8 cellular contexts compared by ENCODE assay signal in genomic region chr7:135509589-135509838, GRCh38. TPM values are rescaled to one million over a fixed set of nuclear protein-coding genes. Genes with fewer than 3 reads are reported as not detected.
DNase-seq lines count a peak whose midpoint lies in the region; ATAC-seq, FAIRE-seq and TF ChIP-seq lines count a peak whose summit lies in the region.

No MANE protein-coding gene starts in this region.

- H3K36me3 ChIP-seq in bronchial epithelial cell (ENCODE audit: control insufficient read depth, insufficient read depth, low read length) = no peaks in the 10 kb centered on the region
- no peaks in the 10 kb centered on the region for H3K36me3 ChIP-seq in lung (ENCODE audit: control insufficient read depth in 2 of 2, insufficient read depth in 2 of 2, low read length in 2 of 2)

- H3K27me3 ChIP-seq in bronchial epithelial cell (ENCODE audit: control insufficient read depth, insufficient read depth, low read length) = no peaks in the 10 kb centered on the region
- H3K27me3 ChIP-seq in lung (ENCODE audit: control insufficient read depth, insufficient read depth) = no peaks in the 10 kb centered on the region

- FAIRE-seq in A549 (lab: Jason Lieb, UNC) (no peak), bronchial epithelial cell (lab: Jason Lieb, UNC) (no peak), frontal cortex (lab: Jason Lieb, UNC) (no peak)

- CTCF ChIA-PET in A549 (lab: Yijun Ruan, JAX) = interaction anchor here (1.7 kb wide), 1 partner anchor 49 kb away, joined by 4 read pairs; no protein-coding TSS in a partner anchor

- H3K9me3 ChIP-seq in A549 (no peaks in the 10 kb centered on the region), lung (ENCODE audit: control insufficient read depth in 2 of 2, insufficient read depth in 1 of 2, low read length in 1 of 2) (no peaks in the 10 kb centered on the region)

- ATAC-seq in A549 (no peak), lung (ENCODE audit: insufficient read depth, low FRiP score) (no peak), GM19395 (IDR thresholded peaks at IDR 0.05; ENCODE audit: unreplicated experiment) (no peak)

- H3K4me1 ChIP-seq in A549 (peaks cover 20% of the 10 kb centered on the region), lung (ENCODE audit: control insufficient read depth in 2 of 2, insufficient read depth in 2 of 2, low read length in 2 of 2) (peaks cover 0 to 3% of the 10 kb centered on the region in 2 donors)

- 0% methylated on average over 14 of the region's 14 CpGs for WGBS in A549 (ENCODE audit: missing lambda C conversion rate)
- 0 to 1% methylated on average over 13 to 14 of the region's 14 CpGs for WGBS in lung, 2 donors

- TF ChIP-seq RAD21 in A549 (conservative IDR thresholded peaks at IDR 0.05 in 1 of 2, IDR thresholded peaks at IDR 0.05 in 1 of 2) = no peak

- H3K27ac ChIP-seq in A549 = peak overlapping the region; percentile 93 to 96
- peak overlapping the region; percentile 85 to 91 for H3K27ac ChIP-seq in lung (ENCODE audit: low read depth in 1 of 2, low read length in 1 of 2)

- TF ChIP-seq EP300 in A549 (IDR thresholded peaks at IDR 0.05) = no peak

- H3K4me2 ChIP-seq in A549 = peak overlapping the region; percentile 69

- H3K4me3 ChIP-seq in A549 (peak overlapping the region; percentile 69), bronchial epithelial cell (ENCODE audit: low read depth, low read length) (peak overlapping the region; percentile 94), lung (peak overlapping the region; percentile 74)

- POLR2A ChIA-PET in A549 (lab: Yijun Ruan, JAX) = no interaction called here

- TF ChIP-seq POLR2A in A549 (IDR thresholded peaks at IDR 0.05; ENCODE audit: low read length) = no peak

- no peak for DNase-seq in A549 (ENCODE audit: low read depth in 1 of 2, low spot score in 1 of 2)
- DNase-seq in HT1080 (ENCODE audit: low read depth) = peak; percentile 75
- DNase-seq in bronchial epithelial cell (ENCODE audit: low read depth) = no peak
- no peak for DNase-seq in lung (ENCODE audit: low spot score)
- DNase-seq in germinal center (ENCODE audit: low spot score) = no peak
- no peak for DNase-seq in frontal cortex (ENCODE audit: low spot score in 2 of 2)
- no peak for DNase-seq in T-helper 1 cell

- TF ChIP-seq CTCF in A549 (IDR thresholded peaks at IDR 0.05) = no peak
- no peak for TF ChIP-seq CTCF in bronchial epithelial cell (IDR thresholded peaks at IDR 0.05; ENCODE audit: insufficient read depth, low read length, severe bottlenecking)
- no peak for TF ChIP-seq CTCF in lung (IDR thresholded peaks at IDR 0.05; ENCODE audit: control extremely low read depth, extremely low read depth)

TF ChIP-seq in A549, 52 proteins besides CTCF, POLR2A, EP300 and RAD21:
- TF ChIP-seq HMGXB4 (CRISPR knock-in tag; IDR thresholded peaks at IDR 0.05; ENCODE audit: borderline replicate concordance) (0 out of 2 replicates have a peak, but pooled peaks have one; percentile 42), RNF2 (IDR thresholded peaks at IDR 0.05; ENCODE audit: borderline replicate concordance, low read depth) (no peak)

RNA-seq across cellular contexts. Expression of gene CNOT4, which starts 0.4 kb away (rescaled TPM):
- polyA plus RNA-seq in A549 (2011; rRNA removed) (15.8 and 16.4 TPM in 2 replicates), A549 (2017; fragmentation: RNase III; extraction: RNeasy Plus Mini Kit Qiagen cat#74134 plus additional on column Dnase treatment) (9.9 to 10.5 TPM (median 10.0 TPM) in 3 replicates), lung (1 to 10 TPM; 5.6 to 7.2 TPM)
- polyA plus RNA-seq in A549 (2012; cell fraction: cytosol; rRNA removed) = 3.4 and 4.4 TPM in 2 replicates
- polyA plus RNA-seq in A549 (2012; cell fraction: nucleus; rRNA removed) = 6.0 and 6.3 TPM in 2 replicates
- 17.8 and 25.1 TPM in 2 replicates for polyA minus RNA-seq in A549 (2011; rRNA and poly(A)+ RNA removed)
- total RNA-seq in HT1080 (2014; rRNA removed; shearing (Covaris generic)) = 9.3 and 13.2 TPM in 2 replicates
- polyA plus RNA-seq in HT1080 (2015; cell fraction: cytosol; rRNA removed) = 9.3 and 11.7 TPM in 2 replicates
- 19.1 and 19.6 TPM in 2 replicates for polyA plus RNA-seq in HT1080 (2015; cell fraction: nucleus; rRNA removed)
- total RNA-seq in bronchial epithelial cell (3.9 and 9.5 TPM in 2 replicates), lung (10 to 100 TPM; 16.2 to 61.4 TPM), frontal cortex (21.6 TPM)

RNA-seq across cellular contexts. Expression of gene NUP205, which starts 48.2 kb away (rescaled TPM):
- polyA plus RNA-seq in A549 (2011; rRNA removed) (119 and 121 TPM in 2 replicates), A549 (2017; fragmentation: RNase III; extraction: RNeasy Plus Mini Kit Qiagen cat#74134 plus additional on column Dnase treatment) (52.1 to 55.0 TPM (median 54.8 TPM) in 3 replicates), lung (10 to 100 TPM; 23.1 to 31.9 TPM)
- 43.3 and 46.6 TPM in 2 replicates for polyA plus RNA-seq in A549 (2012; cell fraction: cytosol; rRNA removed)
- polyA plus RNA-seq in A549 (2012; cell fraction: nucleus; rRNA removed) = 52.8 and 77.8 TPM in 2 replicates
- 133 and 135 TPM in 2 replicates for polyA minus RNA-seq in A549 (2011; rRNA and poly(A)+ RNA removed)
- total RNA-seq in HT1080 (2014; rRNA removed; shearing (Covaris generic)) = 105 and 122 TPM in 2 replicates
- polyA plus RNA-seq in HT1080 (2015; cell fraction: cytosol; rRNA removed) = 48.7 and 54.5 TPM in 2 replicates
- 148 and 158 TPM in 2 replicates for polyA plus RNA-seq in HT1080 (2015; cell fraction: nucleus; rRNA removed)
- total RNA-seq in bronchial epithelial cell (45.0 and 53.8 TPM in 2 replicates), lung (10 to 100 TPM; 36.9 to 41.2 TPM), frontal cortex (62.8 TPM)
